Comparison of ENCODE assay signal across 8 cellular contexts in genomic region chr11:96464695-96465307, GRCh38.
DNase-seq lines count a peak whose midpoint lies in the region; ATAC-seq and TF ChIP-seq lines count a peak whose summit lies in the region.

No MANE protein-coding gene starts in this region.

- no peak overlapping the region for H3K9ac ChIP-seq in neural progenitor cell

- H3K4me3 Mint-ChIP-seq in neural progenitor cell: no peak overlapping the region

- H3K27me3 ChIP-seq in neural progenitor cell: no peaks in the 10 kb centered on the region

- H3K27me3 Mint-ChIP-seq in neural progenitor cell (ENCODE audit: insufficient read depth, low read depth): peaks cover 2% of the 10 kb centered on the region

- no peaks in the 10 kb centered on the region for H4K20me1 ChIP-seq in neural progenitor cell (ENCODE audit: low read depth)

- H3K27ac ChIP-seq in neural progenitor cell: no peak overlapping the region

- peak overlapping the region; percentile 38 for H3K4me2 ChIP-seq in neural progenitor cell

- peaks cover 13% of the 10 kb centered on the region for H3K4me1 Mint-ChIP-seq in neural progenitor cell

- H3K27ac Mint-ChIP-seq in neural progenitor cell: no peak overlapping the region

- H3F3A ChIP-seq in neural progenitor cell (ENCODE audit: low read depth): no peaks in the 10 kb centered on the region

- H3K9me3 ChIP-seq in neural progenitor cell (ENCODE audit: low read depth): no peaks in the 10 kb centered on the region

- H3K79me2 ChIP-seq in neural progenitor cell (ENCODE audit: low read depth): no peaks in the 10 kb centered on the region

- peaks cover 3% of the 10 kb centered on the region for H3K9me3 Mint-ChIP-seq in neural progenitor cell

- no peak overlapping the region for H3K4me3 ChIP-seq in neural progenitor cell

- H3K4me1 ChIP-seq in neural progenitor cell: peaks cover 8% of the 10 kb centered on the region

- H3K36me3 ChIP-seq in neural progenitor cell: no peaks in the 10 kb centered on the region

- ATAC-seq in GM18519 (IDR thresholded peaks at IDR 0.05; ENCODE audit: low FRiP score, unreplicated experiment) (peak; percentile 79), HG02943 (IDR thresholded peaks at IDR 0.05; ENCODE audit: low read depth, unreplicated experiment) (peak; percentile 74)

- no peak overlapping the region for H2AFZ ChIP-seq in neural progenitor cell (replicated peaks)

- TF ChIP-seq CTCF in neural progenitor cell (IDR thresholded peaks at IDR 0.05): peak; percentile 84

- no peaks in the 10 kb centered on the region for H3K36me3 Mint-ChIP-seq in neural progenitor cell

- DNase-seq in CD1c-positive myeloid dendritic cell (ENCODE audit: extremely low spot score): peak; percentile 65
- DNase-seq in NCI-H1436 treated with DMSO at 0.1 percent for 48 hours (lab: John Stamatoyannopoulos, UW): peak; percentile 42
- peak; percentile 89 for DNase-seq in SKM-1 treated with dmso at 0.1 percent for 144 hours (lab: John Stamatoyannopoulos, UW; ENCODE audit: unreplicated experiment)
- DNase-seq in fibroblast of gingiva (ENCODE audit: low read depth): peak; percentile 69
- DNase-seq in neural progenitor cell (ENCODE audit: low spot score): peak; percentile 87
- no peak for DNase-seq in activated CD8-positive, alpha-beta memory T cell treated with anti-CD3 and anti-CD28 coated beads for 24 hours
